In genomic region chr2:239717706-239718105, GRCh38 we compare ENCODE assay signal across 1 cellular context.
TF ChIP-seq lines count a peak whose summit lies in the region.

No MANE protein-coding gene starts in this region.

TF ChIP-seq in HepG2, 621 proteins besides CTCF, POLR2A, EP300 and RAD21 (continued from another document):
- TF ChIP-seq ZNF800 (CRISPR knock-in tag; IDR thresholded peaks at IDR 0.05) (no peak), ZNF484 (CRISPR knock-in tag; IDR thresholded peaks at IDR 0.05; ENCODE audit: borderline replicate concordance, low read depth) (no peak), ZBTB40 (IDR thresholded peaks at IDR 0.05) (no peak), ZBTB40 (CRISPR knock-in tag; IDR thresholded peaks at IDR 0.05) (no peak), TRIM24 (CRISPR knock-in tag; IDR thresholded peaks at IDR 0.05) (no peak), FOXA1 (IDR thresholded peaks at IDR 0.05) (no peak), FOXA1 (CRISPR knock-in tag; IDR thresholded peaks at IDR 0.05) (no peak), RAD51 (IDR thresholded peaks at IDR 0.05; ENCODE audit: borderline replicate concordance) (no peak), HNRNPH1 (optimal IDR thresholded peaks at IDR 0.05; ENCODE audit: low read depth, low read length) (no peak), CENPBD1 (CRISPR knock-in tag; IDR thresholded peaks at IDR 0.05; ENCODE audit: borderline replicate concordance, low read depth) (no peak), NFYB (CRISPR knock-in tag; IDR thresholded peaks at IDR 0.05) (no peak), JARID2 (CRISPR knock-in tag; IDR thresholded peaks at IDR 0.05; ENCODE audit: insufficient replicate concordance) (no peak), PHF8 (CRISPR knock-in tag; IDR thresholded peaks at IDR 0.05) (no peak)
